5 cellular contexts compared by ENCODE assay signal in genomic region chr9:128135561-128135960, GRCh38. TPM values are rescaled to one million over a fixed set of nuclear protein-coding genes. Genes with fewer than 3 reads are reported as not detected.
"Had no signal": no experiment of that assay in that cellular context is flagged by ENCODE, and none has a peak within 500 bp of the region (broad histone marks: within the 10 kb centered on the region; RNA-seq: fewer than 3 reads in every experiment).

No MANE protein-coding gene starts in this region.

RNA-seq across cellular contexts. Expression of gene LCN2, which starts 13.7 kb away (rescaled TPM):
- total RNA-seq: fibroblast of villous mesenchyme; left ventricle myocardium inferior; naive thymus-derived CD4-positive, alpha-beta T cell; osteoblast; pulmonary artery endothelial cell had no signal
- polyA plus RNA-seq: naive thymus-derived CD4-positive, alpha-beta T cell had no signal
